8 cellular contexts compared by ENCODE assay signal in the genomic region with DNA sequence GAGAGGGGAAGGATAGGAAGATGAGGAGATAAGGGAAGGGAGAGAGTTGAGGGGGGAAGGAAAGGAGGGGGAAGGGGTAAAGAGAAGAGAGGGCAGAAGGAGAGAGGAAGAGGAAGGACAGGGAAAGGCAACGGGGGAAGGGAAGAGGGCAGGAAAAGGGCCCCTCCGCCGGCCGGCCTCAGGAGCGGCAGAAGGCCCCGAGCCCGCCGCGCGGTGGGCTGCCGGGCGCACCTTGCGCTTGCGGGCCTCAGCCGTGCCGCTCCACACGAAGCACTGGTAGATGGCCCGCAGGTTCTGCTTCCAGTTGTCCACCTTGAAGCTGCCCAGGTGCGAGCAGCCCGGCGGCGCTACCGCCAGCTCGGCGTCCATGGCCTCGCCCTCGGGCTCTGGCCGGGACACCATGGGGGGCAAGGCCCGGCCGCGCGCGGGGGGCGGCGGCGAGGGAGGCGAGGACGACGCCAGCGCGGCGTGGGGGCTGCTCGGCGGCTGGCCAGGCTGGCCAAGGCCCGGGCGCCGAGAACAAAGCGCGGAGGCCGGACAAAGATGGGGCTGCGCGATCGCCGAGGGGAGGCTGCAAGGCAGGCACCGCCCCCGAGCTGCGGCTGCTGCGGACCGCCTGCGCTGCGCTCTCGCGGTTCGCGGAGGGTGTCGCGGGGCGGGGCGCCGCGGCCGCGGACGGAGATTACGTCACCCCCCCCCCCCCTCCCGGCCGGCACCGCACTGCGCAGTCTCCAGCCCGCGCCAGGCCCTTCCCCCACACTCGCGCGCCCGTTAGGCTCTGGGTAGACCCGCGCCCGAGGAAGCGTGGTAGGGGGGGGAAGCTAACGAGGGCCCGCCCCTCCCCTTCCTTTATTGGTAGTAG. TPM values are rescaled to one million over a fixed set of nuclear protein-coding genes. Genes with fewer than 3 reads are reported as not detected.
DNase-seq lines count a peak whose midpoint lies in the region; ATAC-seq, FAIRE-seq and TF ChIP-seq lines count a peak whose summit lies in the region.

Gene USP22, minus strand, starts transcription at position 578 of the 862 bp plus-strand sequence. Its CDS starts 176 bp downstream, at position 402.

- peaks cover 26% of the 10 kb centered on the region for H3K4me1 ChIP-seq in GM23338 (ENCODE audit: insufficient read depth)
- peaks cover 40% of the 10 kb centered on the region for H3K4me1 ChIP-seq in KMS-11 (ENCODE audit: low read depth, poor library complexity, severe bottlenecking)
- peaks cover 25% of the 10 kb centered on the region for H3K4me1 ChIP-seq in endothelial cell of umbilical vein (ENCODE audit: control insufficient read depth, extremely low read depth, insufficient read depth, low read length)
- peaks cover 7 to 24% of the 10 kb centered on the region in 2 donors for H3K4me1 ChIP-seq in mucosa of rectum (ENCODE audit: control insufficient read depth in 2 of 2, insufficient read depth in 2 of 2, low read length in 2 of 2)
- H3K4me1 ChIP-seq in suprapubic skin, result peaks cover 40% of the 10 kb centered on the region

- H3K9me1 ChIP-seq in endothelial cell of umbilical vein (replicated peaks; ENCODE audit: control insufficient read depth, extremely low read depth, insufficient read depth, low read length), result no peaks in the 10 kb centered on the region

- H3K36me3 Mint-ChIP-seq in GM23338 (ENCODE audit: low read depth), result peaks cover 24% of the 10 kb centered on the region

- peak within 1 kb of the TSS; percentile 98 for H3K4me3 Mint-ChIP-seq in GM23338

- peak within 1 kb of the TSS; percentile 99 for H3K27ac Mint-ChIP-seq in GM23338

- H3F3A ChIP-seq in GM23338 (replicated peaks; ENCODE audit: low read depth), result peaks cover 5% of the 10 kb centered on the region; the same call in 1 of the 2 replicates

- TF ChIP-seq CTCF in GM23338 (conservative IDR thresholded peaks at IDR 0.05; ENCODE audit: low read depth in 2 of 2) (no peak), KMS-11 (conservative IDR thresholded peaks at IDR 0.05; ENCODE audit: low read depth, low read length) (no peak), endothelial cell of umbilical vein (IDR thresholded peaks at IDR 0.05; ENCODE audit: extremely low read depth in 1 of 2, insufficient read depth in 1 of 2, low read depth in 1 of 2, low read length in 2 of 2) (no peak), suprapubic skin (IDR thresholded peaks at IDR 0.05) (no peak)

- ATAC-seq in GM23338, result peak; percentile 54

- H3K4me2 ChIP-seq in GM23338 (peak within 1 kb of the TSS; percentile 96), KMS-11 (peak within 1 kb of the TSS; percentile 71), endothelial cell of umbilical vein (ENCODE audit: insufficient read depth, low read length) (peak within 1 kb of the TSS; percentile 87)

- H3K36me3 ChIP-seq in GM23338 (ENCODE audit: insufficient read depth), result peaks cover 9% of the 10 kb centered on the region
- no peaks in the 10 kb centered on the region for H3K36me3 ChIP-seq in KMS-11 (ENCODE audit: insufficient read depth)
- peaks cover 0 to under 1% of the 10 kb centered on the region in 2 experiments for H3K36me3 ChIP-seq in endothelial cell of umbilical vein (ENCODE audit: control insufficient read depth in 2 of 2, extremely low read depth in 1 of 2, insufficient read depth in 2 of 2, low read length in 2 of 2)
- peaks cover 3 to 5% of the 10 kb centered on the region in 2 donors for H3K36me3 ChIP-seq in mucosa of rectum (ENCODE audit: control insufficient read depth in 2 of 2, insufficient read depth in 2 of 2, low read length in 2 of 2)
- H3K36me3 ChIP-seq in suprapubic skin, result no peaks in the 10 kb centered on the region

- peak within 1 kb of the TSS; percentile 88 for H3K9ac ChIP-seq in KMS-11
- peak within 1 kb of the TSS; percentile 99 for H3K9ac ChIP-seq in endothelial cell of umbilical vein (replicated peaks; ENCODE audit: extremely low read depth, insufficient read depth, low read length)
- H3K9ac ChIP-seq in mucosa of rectum (ENCODE audit: low read depth in 1 of 2, low read length in 2 of 2), result peak within 1 kb of the TSS; percentile 94 to 100

- H3K9me2 ChIP-seq in GM23338 (ENCODE audit: insufficient read depth), result no peaks in the 10 kb centered on the region

- intact Hi-C loops in endothelial cell of umbilical vein (cut with micrococcal nuclease), result loop anchor here (1.0 to 5.0 kb wide), 9 partner anchors 57 to 508 kb away; partner anchors contain the start of genes DHRS7B, MAP2K3, NATD1 and TMEM11

- no peak for FAIRE-seq in endothelial cell of umbilical vein (lab: Jason Lieb, UNC)

- DNase-seq in NCI-H2029 (lab: John Stamatoyannopoulos, UW) (peak; percentile 87), NCI-H2029 treated with DMSO at 0.1 percent for 48 hours (lab: John Stamatoyannopoulos, UW) (no peak), GM23338 (ENCODE audit: low spot score) (no peak), endothelial cell of umbilical vein (ENCODE audit: low read depth, low spot score) (no peak), suprapubic skin (ENCODE audit: low spot score in 2 of 2) (peak in 1 of 2 donors; percentile 98)
- DNase-seq in activated CD4-positive, CD25-positive, alpha-beta regulatory T cell treated with anti-CD3 and anti-CD28 coated beads, Interleukin-2, amount 50 U/mL, for 16 hours (ENCODE audit: low read depth, low spot score), result peak; percentile 88

- peak within 1 kb of the TSS; percentile 80 for H2AFZ ChIP-seq in GM23338
- peak within 1 kb of the TSS; percentile 74 for H2AFZ ChIP-seq in KMS-11 (ENCODE audit: low read depth)
- peak within 1 kb of the TSS; percentile 83 for H2AFZ ChIP-seq in endothelial cell of umbilical vein (ENCODE audit: low read depth, low read length)

- peak within 1 kb of the TSS; percentile 99 for H3K27ac ChIP-seq in GM23338 (ENCODE audit: low read depth)
- peak within 1 kb of the TSS; percentile 92 for H3K27ac ChIP-seq in KMS-11
- H3K27ac ChIP-seq in endothelial cell of umbilical vein (ENCODE audit: insufficient read depth, low read depth, low read length), result peak within 1 kb of the TSS; percentile 95
- peak within 1 kb of the TSS; percentile 100 for H3K27ac ChIP-seq in mucosa of rectum (ENCODE audit: low read depth in 2 of 2, low read length in 2 of 2)
- peak within 1 kb of the TSS; percentile 100 for H3K27ac ChIP-seq in suprapubic skin

- H3K9me3 ChIP-seq in endothelial cell of umbilical vein (replicated peaks; ENCODE audit: control insufficient read depth, insufficient read depth, low read length), result no peaks in the 10 kb centered on the region
- no peaks in the 10 kb centered on the region for H3K9me3 ChIP-seq in mucosa of rectum (ENCODE audit: control insufficient read depth in 2 of 2, low read length in 2 of 2)
- no peaks in the 10 kb centered on the region for H3K9me3 ChIP-seq in suprapubic skin

- H3K79me2 ChIP-seq in GM23338 (replicated peaks; ENCODE audit: insufficient read depth), result peaks cover 45% of the 10 kb centered on the region
- H3K79me2 ChIP-seq in KMS-11 (ENCODE audit: insufficient read depth, low read depth), result peaks cover 45% of the 10 kb centered on the region
- H3K79me2 ChIP-seq in endothelial cell of umbilical vein (ENCODE audit: control insufficient read depth, insufficient read depth, low read length), result peaks cover 50% of the 10 kb centered on the region

- peaks cover 22% of the 10 kb centered on the region for H4K20me1 ChIP-seq in GM23338 (replicated peaks; ENCODE audit: insufficient read depth)
- H4K20me1 ChIP-seq in KMS-11 (ENCODE audit: insufficient read depth), result peaks cover 13% of the 10 kb centered on the region; the same call in 1 of the 2 replicates
- peaks cover 14% of the 10 kb centered on the region for H4K20me1 ChIP-seq in endothelial cell of umbilical vein (replicated peaks; ENCODE audit: control insufficient read depth, extremely low read depth, insufficient read depth, low read length)

- peaks cover 21% of the 10 kb centered on the region for H3K27me3 Mint-ChIP-seq in GM23338 (ENCODE audit: insufficient read depth, low read depth, poor library complexity)

- CTCF ChIA-PET in endothelial cell of umbilical vein (lab: Charles Lee), result interaction anchor here (0.8 to 2.6 kb wide), 19 partner anchors 8 to 470 kb away, joined by 3 to 27 read pairs (median 4); no protein-coding TSS in a partner anchor

- H3K27me3 ChIP-seq in GM23338 (ENCODE audit: insufficient read depth), result no peaks in the 10 kb centered on the region
- H3K27me3 ChIP-seq in KMS-11 (ENCODE audit: insufficient read depth, low read depth), result no peaks in the 10 kb centered on the region
- no peaks in the 10 kb centered on the region for H3K27me3 ChIP-seq in endothelial cell of umbilical vein (ENCODE audit: control insufficient read depth in 2 of 2, insufficient read depth in 2 of 2, low read length in 2 of 2)
- no peaks in the 10 kb centered on the region for H3K27me3 ChIP-seq in mucosa of rectum (ENCODE audit: control insufficient read depth in 2 of 2, insufficient read depth in 2 of 2, low read length in 2 of 2)
- H3K27me3 ChIP-seq in suprapubic skin, result no peaks in the 10 kb centered on the region

- 1% methylated on average over 20 of the region's 91 CpGs for WGBS in suprapubic skin

- TF ChIP-seq POLR2A in endothelial cell of umbilical vein (IDR thresholded peaks at IDR 0.05; ENCODE audit: low read depth, low read length), result peak; percentile 78
- TF ChIP-seq POLR2A in suprapubic skin (IDR thresholded peaks at IDR 0.05), result peak; percentile 51 to 93

- TSS peak; percentile 23 for BruUV-seq in endothelial cell of umbilical vein (replicated peaks; lab: Mats Ljungman, UMichigan)

- H3K4me3 ChIP-seq in GM23338 (peak within 1 kb of the TSS; percentile 98), KMS-11 (IDR thresholded peaks at IDR 0.05; ENCODE audit: insufficient read depth, low read depth, low read length) (no peak within 1 kb of the TSS), endothelial cell of umbilical vein (replicated peaks in 1 of 3; ENCODE audit: insufficient read depth in 1 of 3, low read depth in 1 of 3, low read length in 3 of 3) (peak within 1 kb of the TSS; percentile 97 to 99 (median 99)), mucosa of rectum (ENCODE audit: low read length in 2 of 2) (peak within 1 kb of the TSS; percentile 88 to 91), suprapubic skin (peak within 1 kb of the TSS; percentile 100)

- dilution Hi-C loops in endothelial cell of umbilical vein (cut with MboI; ENCODE audit: extremely low pct_ligation_motif_present, low sequenced_read_pairs), result no loop called here

- POLR2A ChIA-PET in endothelial cell of umbilical vein (lab: Charles Lee), result interaction anchor here (0.6 to 1.5 kb wide), 9 partner anchors 8 to 1388 kb away, joined by 3 to 5 read pairs (median 3); no protein-coding TSS in a partner anchor

- H3K4me1 Mint-ChIP-seq in GM23338, result peaks cover 16% of the 10 kb centered on the region

- no peak for TF ChIP-seq EP300 in suprapubic skin (IDR thresholded peaks at IDR 0.05)

- peaks cover 2% of the 10 kb centered on the region for H3K9me3 Mint-ChIP-seq in GM23338

RNA-seq across cellular contexts. Expression of gene USP22, which starts in this region (rescaled TPM):
- total RNA-seq in GM23338 (2014; rRNA removed; shearing (Covaris generic)), result 285 and 296 TPM in 2 replicates
- polyA plus RNA-seq in GM23338 (2016; fragmentation: Nextera tagmentation; extraction: Ambion mirVana), result 68.9 and 77.4 TPM in 2 replicates
- 260 and 270 TPM in 2 replicates for total RNA-seq in endothelial cell of umbilical vein
- 204 and 210 TPM in 2 replicates for polyA plus RNA-seq in endothelial cell of umbilical vein
- polyA plus RNA-seq in endothelial cell of umbilical vein (2011; cell fraction: cytosol; rRNA removed), result 178 and 206 TPM in 2 replicates
- polyA plus RNA-seq in endothelial cell of umbilical vein (2011; cell fraction: nucleus; rRNA removed), result 293 and 322 TPM in 2 replicates
- 155 and 161 TPM in 2 replicates for polyA plus RNA-seq in endothelial cell of umbilical vein (2012)
- polyA minus RNA-seq in endothelial cell of umbilical vein, result 357 and 386 TPM in 2 replicates
- 117 TPM for polyA minus RNA-seq in endothelial cell of umbilical vein (2011; cell fraction: cytosol; rRNA and poly(A)+ RNA removed)
- polyA minus RNA-seq in endothelial cell of umbilical vein (2011; cell fraction: nucleus; rRNA and poly(A)+ RNA removed), result 211 and 212 TPM in 2 replicates
- 100 to 1,000 TPM; 116 to 166 (median 152) TPM for total RNA-seq in suprapubic skin

Comparison
In these comparisons a context has a peak if more than half of its experiments do, and no peak if none do; other contexts are left out.
1. DNase-seq: peak in NCI-H2029 (single experiment) and activated CD4-positive, CD25-positive, alpha-beta regulatory T cell treated with anti-CD3 and anti-CD28 coated beads, Interleukin-2, amount 50 U/mL, for 16 hours (single experiment); none in NCI-H2029 treated with DMSO at 0.1 percent for 48 hours (single experiment), GM23338 (single experiment) and endothelial cell of umbilical vein (single experiment).
2. Peak in every context shown above with its lines, with median percentiles within 50 percentile points of each other: H2AFZ ChIP-seq, H3K27ac ChIP-seq, H3K4me2 ChIP-seq and H3K9ac ChIP-seq.